8 cellular contexts compared by ENCODE assay signal in the genomic region with DNA sequence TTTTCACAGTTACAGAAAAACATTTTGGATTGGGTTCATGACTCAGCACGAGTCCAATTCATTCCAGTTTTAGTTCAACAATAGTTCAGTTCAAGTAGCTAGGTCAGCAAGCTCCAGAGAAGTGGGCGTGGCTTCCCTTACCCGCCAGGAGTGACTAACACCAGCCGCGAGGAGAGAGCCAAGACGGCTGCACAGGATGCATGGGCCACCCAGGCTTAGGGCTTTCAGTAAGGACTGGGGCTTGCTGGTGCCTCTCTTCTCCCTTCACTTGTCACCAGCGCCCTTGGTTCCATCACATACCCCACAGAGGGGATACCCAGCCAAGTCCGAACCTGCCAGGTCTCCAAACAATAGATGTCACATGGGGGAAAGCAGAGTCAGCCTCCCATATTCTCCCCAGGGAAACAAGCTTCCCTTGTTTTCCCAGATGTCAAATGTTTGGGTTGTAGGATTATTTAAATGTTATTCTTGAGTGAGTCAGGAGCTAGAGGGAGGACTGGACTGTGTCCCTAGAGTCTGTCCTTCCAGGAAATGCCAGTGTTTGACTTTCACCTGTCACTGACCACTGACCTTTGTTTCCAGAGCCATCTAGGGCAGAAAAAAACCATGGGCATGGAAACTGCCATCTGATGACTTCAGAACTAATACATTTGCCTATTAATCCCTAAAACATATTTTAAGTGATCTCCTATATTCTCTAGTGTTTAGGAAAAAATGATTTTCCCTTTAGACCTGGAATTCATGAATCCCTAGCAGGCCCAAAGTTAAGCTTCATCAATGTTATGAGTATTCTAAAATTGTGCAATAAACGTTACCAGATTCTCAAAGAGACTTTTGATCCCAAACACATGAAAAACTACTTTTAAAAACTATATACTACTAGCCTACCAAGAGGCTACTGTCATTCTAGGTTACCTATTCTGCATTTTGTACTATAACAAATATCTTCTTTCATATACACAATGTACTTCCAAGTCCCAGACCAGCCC. TPM values are rescaled to one million over a fixed set of nuclear protein-coding genes. Genes with fewer than 3 reads are reported as not detected.
A peak's percentile ranks its signal among the peaks of the same experiment; 100 is the strongest.
DNase-seq lines count a peak whose midpoint lies in the region; ATAC-seq, FAIRE-seq and TF ChIP-seq lines count a peak whose summit lies in the region.

No MANE protein-coding gene starts in this region.

- no peak overlapping the region for H3K4me2 ChIP-seq in Karpas-422 (ENCODE audit: low read depth, low read length, poor library complexity, severe bottlenecking)

- H4K20me1 ChIP-seq in Karpas-422 (ENCODE audit: insufficient read depth, low read depth, low read length) = no peaks in the 10 kb centered on the region

- H3K4me3 Mint-ChIP-seq in activated CD4-positive, alpha-beta memory T cell treated with anti-CD3 and anti-CD28 coated beads for 36 hours = no peak overlapping the region

- H3K27ac ChIP-seq in pancreas (peak overlapping the region in 2 of 4 donors; percentile 27 to 46), Karpas-422 (ENCODE audit: low read length) (no peak overlapping the region)

- ATAC-seq in pancreas = peak in 3 of 4 donors; percentile 67 to 87 (median 73)
- no peak for ATAC-seq in GM21423 (IDR thresholded peaks at IDR 0.05; ENCODE audit: unreplicated experiment)

- H3K9me3 Mint-ChIP-seq in activated CD4-positive, alpha-beta memory T cell treated with anti-CD3 and anti-CD28 coated beads for 36 hours = no peaks in the 10 kb centered on the region

- H3K79me2 ChIP-seq in Karpas-422 (ENCODE audit: low read length) = no peaks in the 10 kb centered on the region

- H3K4me1 ChIP-seq in pancreas = no peaks in the 10 kb centered on the region
- peaks cover 10% of the 10 kb centered on the region for H3K4me1 ChIP-seq in Karpas-422 (ENCODE audit: low read length)

- H3K9me3 ChIP-seq in pancreas = no peaks in the 10 kb centered on the region
- no peaks in the 10 kb centered on the region for H3K9me3 ChIP-seq in Karpas-422 (ENCODE audit: low read length)

- WGBS in pancreas, 2 donors = 86 to 89% methylated on average over 9 of the region's 9 CpGs

- no peak for TF ChIP-seq CTCF in pancreas (IDR thresholded peaks at IDR 0.05)

- no peak overlapping the region for H3K4me3 ChIP-seq in pancreas
- no peak overlapping the region for H3K4me3 ChIP-seq in Karpas-422 (ENCODE audit: low read length)

- H3K27me3 ChIP-seq in pancreas (no peaks in the 10 kb centered on the region), Karpas-422 (ENCODE audit: low read length) (no peaks in the 10 kb centered on the region)

- H3K36me3 ChIP-seq in pancreas = no peaks in the 10 kb centered on the region
- no peaks in the 10 kb centered on the region for H3K36me3 ChIP-seq in Karpas-422 (ENCODE audit: insufficient read depth, low read length)

- H3K36me3 Mint-ChIP-seq in activated CD4-positive, alpha-beta memory T cell treated with anti-CD3 and anti-CD28 coated beads for 36 hours = peaks cover 74% of the 10 kb centered on the region

- DNase-seq in A172 (ENCODE audit: low spot score) = peak; percentile 99
- DNase-seq in HS-5 (ENCODE audit: low read depth) = peak; percentile 89
- DNase-seq in activated CD4-positive, alpha-beta memory T cell treated with anti-CD3 and anti-CD28 coated beads for 36 hours = peak; percentile 77
- DNase-seq in foreskin melanocyte = peak; percentile 94
- DNase-seq in pancreas = peak in 4 of 6 donors; percentile 34 to 63 (median 52)
- DNase-seq in Karpas-422 = no peak
- DNase-seq in NAMALWA (ENCODE audit: low spot score) = no peak

- no peak for FAIRE-seq in pancreas (lab: Jason Lieb, UNC)

- intact Hi-C loops in activated CD4-positive, alpha-beta memory T cell treated with anti-CD3 and anti-CD28 coated beads for 36 hours (cut with micrococcal nuclease) = no loop called here
- intact Hi-C loops in pancreas (cut with DNase I) = no loop called here

- CTCF ChIA-PET in activated CD4-positive, alpha-beta memory T cell treated with anti-CD3 and anti-CD28 coated beads for 36 hours (lab: Charles Lee) = no interaction called here

- no peak overlapping the region for H3K27ac Mint-ChIP-seq in activated CD4-positive, alpha-beta memory T cell treated with anti-CD3 and anti-CD28 coated beads for 36 hours

- no peak overlapping the region for H3K9ac ChIP-seq in Karpas-422 (ENCODE audit: low read length)

- no peaks in the 10 kb centered on the region for H3K9me2 ChIP-seq in Karpas-422 (replicated peaks; ENCODE audit: insufficient read depth, low read length)

- peaks cover 47% of the 10 kb centered on the region for H3K4me1 Mint-ChIP-seq in activated CD4-positive, alpha-beta memory T cell treated with anti-CD3 and anti-CD28 coated beads for 36 hours (ENCODE audit: low read depth)

- POLR2A ChIA-PET in activated CD4-positive, alpha-beta memory T cell treated with anti-CD3 and anti-CD28 coated beads for 36 hours (lab: Charles Lee) = interaction anchor here (1.2 kb wide), 1 partner anchor 22 kb away, joined by 3 read pairs; no protein-coding TSS in a partner anchor

- H3K27me3 Mint-ChIP-seq in activated CD4-positive, alpha-beta memory T cell treated with anti-CD3 and anti-CD28 coated beads for 36 hours = no peaks in the 10 kb centered on the region

- no peak overlapping the region for H2AFZ ChIP-seq in Karpas-422 (ENCODE audit: low read length)

RNA-seq across cellular contexts. Expression of gene NIPAL4, which starts 51.9 kb away (rescaled TPM):
- 1.2 and 1.5 TPM in 2 replicates for total RNA-seq in A172 (2014; rRNA removed; shearing (Covaris generic))
- 1 to 10 TPM; 2.5 to 2.9 TPM for total RNA-seq in activated CD4-positive, alpha-beta memory T cell treated with anti-CD3 and anti-CD28 coated beads for 36 hours
- total RNA-seq in pancreas = not detected
- polyA plus RNA-seq in pancreas = under 1 TPM in 1 of 2 donors, not detected in 1; 0.07 TPM
- total RNA-seq in Karpas-422 (2014; rRNA removed; shearing (Covaris generic); ENCODE audit: low replicate concordance) = not detected in 2 replicates

Comparison
In these comparisons a context has a peak if more than half of its experiments do, and no peak if none do; other contexts are left out.
1. DNase-seq: peak in A172 (single experiment), HS-5 (single experiment), activated CD4-positive, alpha-beta memory T cell treated with anti-CD3 and anti-CD28 coated beads for 36 hours (single experiment), foreskin melanocyte (single experiment) and pancreas (4 of 6); none in Karpas-422 (single experiment) and NAMALWA (single experiment).